19 cellular contexts compared by ENCODE assay signal in the genomic region with DNA sequence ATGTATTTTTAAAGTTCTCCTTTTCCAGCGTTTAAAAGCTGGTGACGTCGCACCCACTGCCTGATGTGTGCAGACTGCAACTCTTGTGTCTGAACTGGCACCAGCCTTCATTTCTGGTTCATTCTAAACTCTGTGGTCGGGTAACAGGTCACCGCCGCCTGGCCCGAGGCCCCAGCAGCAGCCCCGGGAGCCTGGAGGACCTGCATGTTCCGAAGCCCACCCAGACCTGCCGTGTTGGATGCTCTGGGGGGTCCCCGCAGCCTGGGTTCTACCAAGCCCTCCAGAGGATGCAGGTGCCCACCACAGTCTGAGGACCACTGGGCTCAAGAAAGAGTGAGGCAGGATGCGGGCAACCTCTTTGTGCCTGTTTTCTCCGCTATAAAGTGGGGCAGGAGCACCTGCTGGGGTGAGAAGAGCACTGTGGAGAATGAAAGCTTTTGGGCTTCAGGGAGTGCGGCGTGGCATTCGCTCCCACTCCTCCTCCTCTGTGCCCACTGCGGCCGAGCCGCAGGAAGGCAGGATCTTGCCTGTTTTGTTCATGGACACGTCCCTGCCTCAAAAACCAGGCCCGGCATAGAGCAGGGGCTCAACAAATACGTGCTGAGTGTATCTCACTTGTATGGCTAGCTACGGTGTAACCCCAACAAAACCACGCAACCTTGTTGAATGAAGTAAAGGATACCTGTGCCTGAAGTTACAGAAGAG.
"Had no signal": no experiment of that assay in that cellular context is flagged by ENCODE, and none has a peak within 500 bp of the region (broad histone marks: within the 10 kb centered on the region; RNA-seq: fewer than 3 reads in every experiment).

No MANE protein-coding gene starts in this region.

- DNase-seq: Karpas-422, KG1, MG63, NCI-H1092, NCI-H1105 treated with DMSO at 0.1 percent for 48 hours, NCI-H1417 treated with DMSO at 0.1 percent for 48 hours, NCI-H146, NCI-H1694 treated with DMSO at 0.1 percent for 48 hours, NCI-H1930, NCI-H2081, NCI-H2107, NCI-H2227 treated with DMSO at 0.1 percent for 48 hours, NCI-H524, NCI-H526 treated with DMSO at 0.1 percent for 48 hours, NCI-H774, RPMI8226, SHP77, SK-N-SH, SW 1271 had no signal
